In genomic region chr6:25749837-25750236, GRCh38 we compare ENCODE assay signal across 1 cellular context.
TF ChIP-seq lines count a peak whose summit lies in the region.

No MANE protein-coding gene starts in this region.

TF ChIP-seq in WTC11, 78 proteins besides CTCF, POLR2A, EP300 and RAD21 (continued from another document):
- TF ChIP-seq ATF3 (CRISPR knock-in tag; conservative IDR thresholded peaks at IDR 0.05): no peak
- no peak for TF ChIP-seq NFE2L1 (CRISPR knock-in tag; IDR thresholded peaks at IDR 0.05)
- no peak for TF ChIP-seq TP53 (CRISPR knock-in tag; IDR thresholded peaks at IDR 0.05)
- TF ChIP-seq AR (CRISPR knock-in tag; IDR thresholded peaks at IDR 0.05): no peak
- TF ChIP-seq, protein P1, sequence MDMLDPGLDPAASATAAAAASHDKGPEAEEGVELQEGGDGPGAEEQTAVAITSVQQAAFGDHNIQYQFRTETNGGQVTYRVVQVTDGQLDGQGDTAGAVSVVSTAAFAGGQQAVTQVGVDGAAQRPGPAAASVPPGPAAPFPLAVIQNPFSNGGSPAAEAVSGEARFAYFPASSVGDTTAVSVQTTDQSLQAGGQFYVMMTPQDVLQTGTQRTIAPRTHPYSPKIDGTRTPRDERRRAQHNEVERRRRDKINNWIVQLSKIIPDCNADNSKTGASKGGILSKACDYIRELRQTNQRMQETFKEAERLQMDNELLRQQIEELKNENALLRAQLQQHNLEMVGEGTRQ (CRISPR knock-in tag; IDR thresholded peaks at IDR 0.05): no peak
TF ChIP-seq in WTC11: peak in this region for 0.
